Comparison of ENCODE assay signal across 23 cellular contexts in the genomic region with DNA sequence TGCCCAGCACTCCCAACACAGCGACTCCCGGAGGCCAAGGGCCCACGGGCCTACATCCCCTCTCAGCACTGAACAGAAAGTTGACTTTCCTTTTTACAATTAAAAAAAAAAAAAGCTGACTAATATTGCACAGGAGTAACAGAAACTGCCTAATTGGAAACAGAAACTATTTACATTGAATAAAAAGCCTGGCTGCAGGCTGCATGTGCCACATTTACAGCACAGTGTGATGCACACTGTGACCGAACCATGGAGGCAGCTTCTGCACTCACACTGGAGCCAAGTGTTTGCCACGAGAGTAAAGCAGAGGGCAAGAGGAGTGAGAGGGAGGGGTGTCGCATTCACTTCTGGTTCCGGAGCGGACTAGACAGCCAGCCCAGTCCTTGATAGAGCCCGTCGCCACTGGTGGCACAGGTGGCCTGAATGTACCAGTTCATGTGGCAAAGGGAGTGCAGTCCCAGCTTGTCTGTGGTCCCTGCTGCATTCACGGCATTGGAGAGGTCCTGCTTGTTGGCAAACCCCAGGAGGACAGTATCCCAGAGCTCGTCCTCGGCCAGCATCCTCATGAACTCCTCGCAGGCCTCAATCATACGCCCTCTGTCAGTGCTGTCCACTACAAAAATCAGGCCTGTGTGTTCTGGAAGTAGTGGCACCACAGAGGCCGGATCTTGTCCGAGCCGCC. TPM values are rescaled to one million over a fixed set of nuclear protein-coding genes. Genes with fewer than 3 reads are reported as not detected.
DNase-seq lines count a peak whose midpoint lies in the region; ATAC-seq and TF ChIP-seq lines count a peak whose summit lies in the region.
"Had no signal": no experiment of that assay in that cellular context is flagged by ENCODE, and none has a peak within 500 bp of the region (broad histone marks: within the 10 kb centered on the region; RNA-seq: fewer than 3 reads in every experiment).

No MANE protein-coding gene starts in this region.

- no peaks in the 10 kb centered on the region for H3K9me2 ChIP-seq in OCI-LY7 (ENCODE audit: insufficient read depth, low read length)

- peaks cover 6% of the 10 kb centered on the region for H3K36me3 Mint-ChIP-seq in activated naive CD8-positive, alpha-beta T cell
- H3K36me3 Mint-ChIP-seq in activated naive CD8-positive, alpha-beta T cell treated with anti-CD3 and anti-CD28 coated beads, Interleukin-2, amount 50 U/mL, for 24 hours (ENCODE audit: low read depth) = peaks cover 4% of the 10 kb centered on the region
- H3K36me3 Mint-ChIP-seq: activated naive CD4-positive, alpha-beta T cell treated with anti-CD3 and anti-CD28 coated beads, Interleukin-2, amount 50 U/mL, for 72 hours had no signal

- intact Hi-C loops in OCI-LY7 (cut with micrococcal nuclease; ENCODE audit: unreplicated experiment) = no loop called here

- no peak for ATAC-seq in activated naive CD8-positive, alpha-beta T cell treated with anti-CD3 and anti-CD28 coated beads, Interleukin-2, amount 50 U/mL, for 24 hours
- ATAC-seq: activated T-helper 17 cell treated with anti-CD3 and anti-CD28 coated beads, Interleukin-2, amount 50 U/mL, for 72 hours; HCT116; K562; naive thymus-derived CD8-positive, alpha-beta T cell had no signal

- no peaks in the 10 kb centered on the region for H3K9me3 Mint-ChIP-seq in activated naive CD8-positive, alpha-beta T cell (ENCODE audit: low read depth)
- no peaks in the 10 kb centered on the region for H3K9me3 Mint-ChIP-seq in activated naive CD8-positive, alpha-beta T cell treated with anti-CD3 and anti-CD28 coated beads, Interleukin-2, amount 50 U/mL, for 24 hours
- H3K9me3 Mint-ChIP-seq: activated naive CD4-positive, alpha-beta T cell treated with anti-CD3 and anti-CD28 coated beads, Interleukin-2, amount 50 U/mL, for 72 hours; activated T-helper 17 cell treated with anti-CD3 and anti-CD28 coated beads, Interleukin-2, amount 50 U/mL, for 72 hours; naive thymus-derived CD8-positive, alpha-beta T cell had no signal

- BruUV-seq in OCI-LY7 (replicated peaks; lab: Mats Ljungman, UMichigan) = no TSS peak

- POLR2A ChIA-PET in OCI-LY7 (lab: Charles Lee) = interaction anchor here (0.6 to 6.0 kb wide), 4 partner anchors 8 to 270 kb away, joined by 3 to 36 read pairs (median 4); no protein-coding TSS in a partner anchor

- H3K9me3 ChIP-seq in OCI-LY7 (ENCODE audit: low read length) = no peaks in the 10 kb centered on the region
- H3K9me3 ChIP-seq: BLaER1 treated with 17β-estradiol and CSF1 and Interleukin-3, amounts not matched to agents 10 nM and 100 nM; suprapubic skin; uterus had no signal

- peaks cover 57% of the 10 kb centered on the region for H3K4me1 Mint-ChIP-seq in activated naive CD8-positive, alpha-beta T cell (ENCODE audit: low read depth)
- H3K4me1 Mint-ChIP-seq in activated naive CD8-positive, alpha-beta T cell treated with anti-CD3 and anti-CD28 coated beads, Interleukin-2, amount 50 U/mL, for 24 hours = peaks cover 64% of the 10 kb centered on the region

- H3K4me1 ChIP-seq in OCI-LY7 (ENCODE audit: insufficient read depth, low read length, poor library complexity, severe bottlenecking) = peaks cover 35% of the 10 kb centered on the region

- H3K4me3 Mint-ChIP-seq in activated naive CD8-positive, alpha-beta T cell = no peak overlapping the region
- no peak overlapping the region for H3K4me3 Mint-ChIP-seq in activated naive CD8-positive, alpha-beta T cell treated with anti-CD3 and anti-CD28 coated beads, Interleukin-2, amount 50 U/mL, for 24 hours
- H3K4me3 Mint-ChIP-seq: activated T-helper 17 cell treated with anti-CD3 and anti-CD28 coated beads, Interleukin-2, amount 50 U/mL, for 72 hours; naive thymus-derived CD8-positive, alpha-beta T cell had no signal

- no peaks in the 10 kb centered on the region for H3K36me3 ChIP-seq in OCI-LY7 (ENCODE audit: insufficient read depth, low read length)
- H3K36me3 ChIP-seq: uterus had no signal

- H3K27ac Mint-ChIP-seq in activated naive CD8-positive, alpha-beta T cell = peak overlapping the region; percentile 55
- H3K27ac Mint-ChIP-seq in activated naive CD8-positive, alpha-beta T cell treated with anti-CD3 and anti-CD28 coated beads, Interleukin-2, amount 50 U/mL, for 24 hours = no peak overlapping the region
- H3K27ac Mint-ChIP-seq: activated T-helper 17 cell treated with anti-CD3 and anti-CD28 coated beads, Interleukin-2, amount 50 U/mL, for 72 hours had no signal

- H2AFZ ChIP-seq in OCI-LY7 (ENCODE audit: low read length) = no peak overlapping the region

- DNase-seq in activated naive CD8-positive, alpha-beta T cell treated with anti-CD3 and anti-CD28 coated beads, Interleukin-2, amount 50 U/mL, for 24 hours = no peak
- DNase-seq in medulla oblongata (ENCODE audit: extremely low spot score) = peak; percentile 38
- DNase-seq in substantia nigra (lab: John Stamatoyannopoulos, UW) = peak in 8 of 49 donors; percentile 9 to 58 (median 28)
- DNase-seq in CD1c-positive myeloid dendritic cell (ENCODE audit: extremely low spot score) = no peak
- no peak for DNase-seq in OCI-LY7 (ENCODE audit: low spot score)
- DNase-seq in D341Med (ENCODE audit: low spot score) = no peak
- DNase-seq: activated CD4-positive, CD25-positive, alpha-beta regulatory T cell; kidney; MM.1S; naive thymus-derived CD8-positive, alpha-beta T cell; NCI-H1436; NCI-H2171 treated with DMSO at 0.1 percent for 48 hours; NCI-H526 treated with DMSO at 0.1 percent for 48 hours; T-helper 9 cell; uterus had no signal

- H4K20me1 ChIP-seq in OCI-LY7 (ENCODE audit: insufficient read depth, low read length) = no peaks in the 10 kb centered on the region

- H3K27ac ChIP-seq in angular gyrus (ENCODE audit: low read depth, low read length) (peak overlapping the region; percentile 50), substantia nigra (ENCODE audit: low read depth, low read length, poor library complexity, severe bottlenecking) (peak overlapping the region; percentile 73), OCI-LY7 (ENCODE audit: low read depth, low read length, poor library complexity, severe bottlenecking) (no peak overlapping the region)
- H3K27ac ChIP-seq: BLaER1 treated with 17β-estradiol and CSF1 and Interleukin-3, amounts not matched to agents 10 nM and 100 nM; suprapubic skin had no signal

- no peak overlapping the region for H3K4me2 ChIP-seq in OCI-LY7 (ENCODE audit: low read length)
- H3K4me2 ChIP-seq: BLaER1 treated with 17β-estradiol and CSF1 and Interleukin-3, amounts not matched to agents 10 nM and 100 nM had no signal

- TF ChIP-seq CTCF in OCI-LY7 (conservative IDR thresholded peaks at IDR 0.05; ENCODE audit: low read length) = no peak

- no peaks in the 10 kb centered on the region for H3K27me3 Mint-ChIP-seq in activated naive CD8-positive, alpha-beta T cell
- no peaks in the 10 kb centered on the region for H3K27me3 Mint-ChIP-seq in activated naive CD8-positive, alpha-beta T cell treated with anti-CD3 and anti-CD28 coated beads, Interleukin-2, amount 50 U/mL, for 24 hours
- H3K27me3 Mint-ChIP-seq: activated T-helper 17 cell treated with anti-CD3 and anti-CD28 coated beads, Interleukin-2, amount 50 U/mL, for 72 hours; naive thymus-derived CD8-positive, alpha-beta T cell had no signal

- H3K79me2 ChIP-seq in OCI-LY7 (ENCODE audit: insufficient read depth, low read depth, low read length) = peaks cover 25% of the 10 kb centered on the region; the same call in 1 of the 2 replicates

- CTCF ChIA-PET in OCI-LY7 (lab: Charles Lee; ENCODE audit: unreplicated experiment) = no interaction called here

- no peak overlapping the region for H3K4me3 ChIP-seq in OCI-LY7 (ENCODE audit: low read depth, low read length, poor library complexity, severe bottlenecking)
- H3K4me3 ChIP-seq: BLaER1 treated with 17β-estradiol and CSF1 and Interleukin-3, amounts not matched to agents 10 nM and 100 nM; K562; suprapubic skin; uterus had no signal

RNA-seq across cellular contexts. Expression of a gene that starts 59.2 kb away (rescaled TPM):
- total RNA-seq in OCI-LY7 (2014; rRNA removed; shearing (Covaris generic)) = 5.5 and 8.6 TPM in 2 replicates
- 36.6 and 42.0 TPM in 2 replicates for total RNA-seq in OCI-LY7 (2022)
